In genomic region chr10:7408494-7409044, GRCh38 we compare ENCODE assay signal across 8 cellular contexts. TPM values are rescaled to one million over a fixed set of nuclear protein-coding genes. Genes with fewer than 3 reads are reported as not detected.
DNase-seq lines count a peak whose midpoint lies in the region; ATAC-seq, FAIRE-seq and TF ChIP-seq lines count a peak whose summit lies in the region.

No MANE protein-coding gene starts in this region.

- H3K27ac ChIP-seq in A549 (peak overlapping the region; percentile 86 to 96), gastroesophageal sphincter (peak overlapping the region in 3 of 4 donors; percentile 73 to 89 (median 84)), neural progenitor cell (no peak overlapping the region)

- H3K9me3 ChIP-seq in A549 (no peaks in the 10 kb centered on the region), gastroesophageal sphincter (no peaks in the 10 kb centered on the region), neural progenitor cell (ENCODE audit: low read depth) (no peaks in the 10 kb centered on the region)

- H2AFZ ChIP-seq in neural progenitor cell (replicated peaks): peak overlapping the region; percentile 83

- peaks cover 48% of the 10 kb centered on the region for H3K4me1 Mint-ChIP-seq in activated T-helper 2 cell treated with anti-CD3 and anti-CD28 coated beads, Interferon-gamma antibody, Interleukin-2, Interleukin-4, amounts not matched to agents 10 μg/mL and 5 μg/mL and 100 μg/mL, durations not matched to agents 14 hours and 24 hours and 36 hours (ENCODE audit: low read depth)
- H3K4me1 Mint-ChIP-seq in neural progenitor cell: peaks cover 17% of the 10 kb centered on the region

- H3F3A ChIP-seq in neural progenitor cell (ENCODE audit: low read depth): peaks cover 17% of the 10 kb centered on the region

- H3K36me3 ChIP-seq in gastroesophageal sphincter: no peaks in the 10 kb centered on the region
- H3K36me3 ChIP-seq in neural progenitor cell: no peaks in the 10 kb centered on the region

- DNase-seq in A549 (ENCODE audit: low read depth in 1 of 2, low spot score in 1 of 2) (peak; percentile 64 to 68), NB4 (ENCODE audit: low read depth) (peak; percentile 70), neural progenitor cell (ENCODE audit: low spot score) (peak; percentile 83), urothelium cell line (ENCODE audit: low spot score) (peak; percentile 30), SKM-1 treated with dmso at 0.1 percent for 144 hours (lab: John Stamatoyannopoulos, UW; ENCODE audit: unreplicated experiment) (no peak)
- DNase-seq in activated T-helper 2 cell treated with anti-CD3 and anti-CD28 coated beads, Interferon-gamma antibody, Interleukin-2, Interleukin-4, amounts not matched to agents 10 μg/mL and 5 μg/mL and 100 μg/mL, durations not matched to agents 14 hours and 24 hours and 36 hours (ENCODE audit: low spot score): peak; percentile 37

- peaks cover 34% of the 10 kb centered on the region for H3K4me1 ChIP-seq in A549
- peaks cover 0 to 71% (median 15%) of the 10 kb centered on the region in 3 donors for H3K4me1 ChIP-seq in gastroesophageal sphincter
- peaks cover 24% of the 10 kb centered on the region for H3K4me1 ChIP-seq in neural progenitor cell

- no peak for FAIRE-seq in A549 (lab: Jason Lieb, UNC)
- no peak for FAIRE-seq in urothelium cell line (lab: Jason Lieb, UNC)

- CTCF ChIA-PET in A549 (lab: Yijun Ruan, JAX): interaction anchor here (0.6 to 5.8 kb wide), 44 partner anchors 8 to 761 kb away, joined by 3 to 31 read pairs (median 4); no protein-coding TSS in a partner anchor

- TF ChIP-seq CTCF in A549 (IDR thresholded peaks at IDR 0.05) (peak; percentile 76), NB4 (IDR thresholded peaks at IDR 0.05; ENCODE audit: low read depth, low read length) (peak; percentile 11), gastroesophageal sphincter (IDR thresholded peaks at IDR 0.05) (peak in 3 of 4 experiments; percentile 49 to 88 (median 63)), neural progenitor cell (IDR thresholded peaks at IDR 0.05) (peak; percentile 66)

- peak; percentile 81 to 93 for TF ChIP-seq RAD21 in A549 (conservative IDR thresholded peaks at IDR 0.05 in 1 of 2, IDR thresholded peaks at IDR 0.05 in 1 of 2)

- peaks cover 13% of the 10 kb centered on the region for H3K27me3 Mint-ChIP-seq in activated T-helper 2 cell treated with anti-CD3 and anti-CD28 coated beads, Interferon-gamma antibody, Interleukin-2, Interleukin-4, amounts not matched to agents 10 μg/mL and 5 μg/mL and 100 μg/mL, durations not matched to agents 14 hours and 24 hours and 36 hours (ENCODE audit: low read depth)
- peaks cover 38% of the 10 kb centered on the region for H3K27me3 Mint-ChIP-seq in neural progenitor cell (ENCODE audit: insufficient read depth, low read depth)

- H3K9ac ChIP-seq in neural progenitor cell: no peak overlapping the region

- H3K4me2 ChIP-seq in A549 (peak overlapping the region; percentile 91), neural progenitor cell (peak overlapping the region; percentile 98)

- peak overlapping the region; percentile 78 for H3K27ac Mint-ChIP-seq in activated T-helper 2 cell treated with anti-CD3 and anti-CD28 coated beads, Interferon-gamma antibody, Interleukin-2, Interleukin-4, amounts not matched to agents 10 μg/mL and 5 μg/mL and 100 μg/mL, durations not matched to agents 14 hours and 24 hours and 36 hours
- no peak overlapping the region for H3K27ac Mint-ChIP-seq in neural progenitor cell

- H3K79me2 ChIP-seq in neural progenitor cell (ENCODE audit: low read depth): no peaks in the 10 kb centered on the region

- peak overlapping the region; percentile 97 for H3K4me3 Mint-ChIP-seq in activated T-helper 2 cell treated with anti-CD3 and anti-CD28 coated beads, Interferon-gamma antibody, Interleukin-2, Interleukin-4, amounts not matched to agents 10 μg/mL and 5 μg/mL and 100 μg/mL, durations not matched to agents 14 hours and 24 hours and 36 hours (ENCODE audit: low read depth)
- H3K4me3 Mint-ChIP-seq in neural progenitor cell: peak overlapping the region; percentile 94

- no peaks in the 10 kb centered on the region for H3K9me3 Mint-ChIP-seq in activated T-helper 2 cell treated with anti-CD3 and anti-CD28 coated beads, Interferon-gamma antibody, Interleukin-2, Interleukin-4, amounts not matched to agents 10 μg/mL and 5 μg/mL and 100 μg/mL, durations not matched to agents 14 hours and 24 hours and 36 hours
- no peaks in the 10 kb centered on the region for H3K9me3 Mint-ChIP-seq in neural progenitor cell

- H4K20me1 ChIP-seq in neural progenitor cell (ENCODE audit: low read depth): peaks cover 5% of the 10 kb centered on the region

- ATAC-seq in A549 (peak; percentile 68 to 77), GM19324 (IDR thresholded peaks at IDR 0.05; ENCODE audit: low FRiP score, unreplicated experiment) (peak; percentile 31), gastroesophageal sphincter (peak; percentile 63)

- no peak for TF ChIP-seq EP300 in A549 (IDR thresholded peaks at IDR 0.05)
- no peak for TF ChIP-seq EP300 in gastroesophageal sphincter (IDR thresholded peaks at IDR 0.05)

- H3K36me3 Mint-ChIP-seq in activated T-helper 2 cell treated with anti-CD3 and anti-CD28 coated beads, Interferon-gamma antibody, Interleukin-2, Interleukin-4, amounts not matched to agents 10 μg/mL and 5 μg/mL and 100 μg/mL, durations not matched to agents 14 hours and 24 hours and 36 hours (ENCODE audit: low read depth): peaks cover 22% of the 10 kb centered on the region
- H3K36me3 Mint-ChIP-seq in neural progenitor cell: peaks cover 2% of the 10 kb centered on the region

- WGBS in A549 (ENCODE audit: missing lambda C conversion rate): under 1% methylated on average over 49 of the region's 52 CpGs
- whole genome bisulfite sequencing in gastroesophageal sphincter (ENCODE audit: low coverage in 1 of 2), 2 donors: 0 to 1% methylated on average over 12 to 13 of the region's 52 CpGs

- no peak for TF ChIP-seq POLR2A in A549 (IDR thresholded peaks at IDR 0.05; ENCODE audit: low read length)
- TF ChIP-seq POLR2A in NB4 (IDR thresholded peaks at IDR 0.05; ENCODE audit: extremely low read depth, insufficient read length): no peak
- TF ChIP-seq POLR2A in gastroesophageal sphincter (IDR thresholded peaks at IDR 0.05): no peak

- POLR2A ChIA-PET in A549 (lab: Yijun Ruan, JAX): interaction anchor here (0.6 to 1.2 kb wide), 2 partner anchors 97 to 220 kb away, joined by 3 read pairs; no protein-coding TSS in a partner anchor

- peaks cover 37% of the 10 kb centered on the region for H3K27me3 ChIP-seq in gastroesophageal sphincter
- peaks cover 75% of the 10 kb centered on the region for H3K27me3 ChIP-seq in neural progenitor cell

- H3K4me3 ChIP-seq in A549: peak overlapping the region; percentile 76
- peak overlapping the region; percentile 84 for H3K4me3 ChIP-seq in NB4 (ENCODE audit: low read depth, low read length)
- peak overlapping the region; percentile 78 to 94 for H3K4me3 ChIP-seq in gastroesophageal sphincter
- H3K4me3 ChIP-seq in neural progenitor cell: peak overlapping the region; percentile 68

- intact Hi-C loops in activated T-helper 2 cell treated with anti-CD3 and anti-CD28 coated beads, Interferon-gamma antibody, Interleukin-2, Interleukin-4, amounts not matched to agents 10 μg/mL and 5 μg/mL and 100 μg/mL, durations not matched to agents 14 hours and 24 hours and 36 hours (cut with micrococcal nuclease): loop anchor here (1.0 to 10.0 kb wide), 6 partner anchors 149 to 1724 kb away; partner anchors contain the start of gene TASOR2

TF ChIP-seq in A549, 52 proteins besides CTCF, POLR2A, EP300 and RAD21:
- TF ChIP-seq SMC3 (IDR thresholded peaks at IDR 0.05) (peak; percentile 90), CBX8 (IDR thresholded peaks at IDR 0.05) (no peak), BCL3 (IDR thresholded peaks at IDR 0.05) (no peak), NR3C1 (IDR thresholded peaks at IDR 0.05) (no peak), MAX (IDR thresholded peaks at IDR 0.05) (peak; percentile 83), KDM5A (IDR thresholded peaks at IDR 0.05) (peak; percentile 63; the same call in 1 of the 2 replicates), ZC3H11A (IDR thresholded peaks at IDR 0.05) (no peak), HDAC2 (IDR thresholded peaks at IDR 0.05) (no peak)
TF ChIP-seq in A549: peak in this region for 3.

RNA-seq across cellular contexts. Expression of gene SFMBT2, which starts 2.3 kb away (rescaled TPM):
- polyA plus RNA-seq in A549 (2011; rRNA removed): 10.2 and 10.3 TPM in 2 replicates
- 4.6 and 5.9 TPM in 2 replicates for polyA plus RNA-seq in A549 (2012; cell fraction: cytosol; rRNA removed)
- polyA plus RNA-seq in A549 (2012; cell fraction: nucleus; rRNA removed): 12.6 and 21.2 TPM in 2 replicates
- 8.8 to 10.2 TPM (median 9.6 TPM) in 3 replicates for polyA plus RNA-seq in A549 (2017; fragmentation: RNase III; extraction: RNeasy Plus Mini Kit Qiagen cat#74134 plus additional on column Dnase treatment)
- 15.2 and 17.6 TPM in 2 replicates for polyA minus RNA-seq in A549 (2011; rRNA and poly(A)+ RNA removed)
- total RNA-seq in activated T-helper 2 cell treated with anti-CD3 and anti-CD28 coated beads, Interferon-gamma antibody, Interleukin-2, Interleukin-4, amounts not matched to agents 10 μg/mL and 5 μg/mL and 100 μg/mL, durations not matched to agents 14 hours and 24 hours and 36 hours: 27.6 and 27.7 TPM in 2 replicates
- total RNA-seq in gastroesophageal sphincter: 10 to 100 TPM in 2 of 4 donors, 1 to 10 TPM in 2; 6.9 to 14.3 (median 11.4) TPM
- total RNA-seq in neural progenitor cell (ENCODE audit: low replicate concordance): 1.8 and 2.6 TPM in 2 replicates

Comparison
In these comparisons a context has a peak if more than half of its experiments do, and no peak if none do; other contexts are left out.
1. CTCF ChIP-seq: peak in every context shown above with its lines; median percentile 76 in A549; 66 in neural progenitor cell; 63 in gastroesophageal sphincter; 11 in NB4.